1 cellular context compared by ENCODE assay signal in the genomic region with DNA sequence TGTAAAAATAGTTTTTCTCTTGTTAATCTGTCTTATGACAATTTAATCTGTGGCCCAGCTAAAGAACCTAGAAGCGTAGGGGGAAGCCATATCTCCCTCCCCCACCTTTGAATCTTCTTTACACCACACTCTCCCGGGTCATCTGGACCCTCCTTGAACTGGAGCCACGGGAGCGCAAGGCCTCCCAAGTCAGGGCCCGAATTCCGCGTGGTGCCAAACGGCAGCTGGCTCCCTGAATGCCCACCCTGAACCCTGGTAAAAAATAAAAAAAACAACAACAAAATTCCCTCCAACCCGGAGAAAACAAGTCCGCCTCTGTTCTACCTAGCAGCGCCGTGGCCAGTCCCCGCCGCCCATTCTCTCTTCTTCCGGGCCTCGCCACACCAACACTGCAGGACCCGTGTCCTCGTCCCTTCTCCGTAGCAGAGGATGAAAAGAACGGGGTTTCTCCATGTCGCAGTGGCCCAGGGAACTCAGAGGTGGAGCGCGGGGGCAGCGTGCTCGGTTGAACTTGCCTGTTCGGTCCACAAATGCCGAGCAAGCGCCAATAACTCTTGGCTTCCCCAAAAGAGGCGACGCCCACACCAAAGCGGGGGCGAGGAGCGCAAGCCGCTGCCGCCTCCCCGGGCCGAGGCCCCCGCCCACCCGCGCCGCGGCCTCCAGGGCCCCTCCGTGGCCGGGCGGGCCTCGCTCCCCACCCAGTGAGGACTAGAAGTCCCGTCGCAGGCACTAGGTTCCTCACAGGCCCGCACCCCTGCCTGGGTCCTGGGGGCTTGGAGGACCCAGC.
TF ChIP-seq lines count a peak whose summit lies in the region.

No MANE protein-coding gene starts in this region.

TF ChIP-seq in GM12878, 131 proteins besides CTCF, POLR2A, EP300 and RAD21:
- TF ChIP-seq, protein P1, sequence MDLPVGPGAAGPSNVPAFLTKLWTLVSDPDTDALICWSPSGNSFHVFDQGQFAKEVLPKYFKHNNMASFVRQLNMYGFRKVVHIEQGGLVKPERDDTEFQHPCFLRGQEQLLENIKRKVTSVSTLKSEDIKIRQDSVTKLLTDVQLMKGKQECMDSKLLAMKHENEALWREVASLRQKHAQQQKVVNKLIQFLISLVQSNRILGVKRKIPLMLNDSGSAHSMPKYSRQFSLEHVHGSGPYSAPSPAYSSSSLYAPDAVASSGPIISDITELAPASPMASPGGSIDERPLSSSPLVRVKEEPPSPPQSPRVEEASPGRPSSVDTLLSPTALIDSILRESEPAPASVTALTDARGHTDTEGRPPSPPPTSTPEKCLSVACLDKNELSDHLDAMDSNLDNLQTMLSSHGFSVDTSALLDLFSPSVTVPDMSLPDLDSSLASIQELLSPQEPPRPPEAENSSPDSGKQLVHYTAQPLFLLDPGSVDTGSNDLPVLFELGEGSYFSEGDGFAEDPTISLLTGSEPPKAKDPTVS (IDR thresholded peaks at IDR 0.05; ENCODE audit: low read depth, low read length), result no peak
- TF ChIP-seq, protein P2, sequence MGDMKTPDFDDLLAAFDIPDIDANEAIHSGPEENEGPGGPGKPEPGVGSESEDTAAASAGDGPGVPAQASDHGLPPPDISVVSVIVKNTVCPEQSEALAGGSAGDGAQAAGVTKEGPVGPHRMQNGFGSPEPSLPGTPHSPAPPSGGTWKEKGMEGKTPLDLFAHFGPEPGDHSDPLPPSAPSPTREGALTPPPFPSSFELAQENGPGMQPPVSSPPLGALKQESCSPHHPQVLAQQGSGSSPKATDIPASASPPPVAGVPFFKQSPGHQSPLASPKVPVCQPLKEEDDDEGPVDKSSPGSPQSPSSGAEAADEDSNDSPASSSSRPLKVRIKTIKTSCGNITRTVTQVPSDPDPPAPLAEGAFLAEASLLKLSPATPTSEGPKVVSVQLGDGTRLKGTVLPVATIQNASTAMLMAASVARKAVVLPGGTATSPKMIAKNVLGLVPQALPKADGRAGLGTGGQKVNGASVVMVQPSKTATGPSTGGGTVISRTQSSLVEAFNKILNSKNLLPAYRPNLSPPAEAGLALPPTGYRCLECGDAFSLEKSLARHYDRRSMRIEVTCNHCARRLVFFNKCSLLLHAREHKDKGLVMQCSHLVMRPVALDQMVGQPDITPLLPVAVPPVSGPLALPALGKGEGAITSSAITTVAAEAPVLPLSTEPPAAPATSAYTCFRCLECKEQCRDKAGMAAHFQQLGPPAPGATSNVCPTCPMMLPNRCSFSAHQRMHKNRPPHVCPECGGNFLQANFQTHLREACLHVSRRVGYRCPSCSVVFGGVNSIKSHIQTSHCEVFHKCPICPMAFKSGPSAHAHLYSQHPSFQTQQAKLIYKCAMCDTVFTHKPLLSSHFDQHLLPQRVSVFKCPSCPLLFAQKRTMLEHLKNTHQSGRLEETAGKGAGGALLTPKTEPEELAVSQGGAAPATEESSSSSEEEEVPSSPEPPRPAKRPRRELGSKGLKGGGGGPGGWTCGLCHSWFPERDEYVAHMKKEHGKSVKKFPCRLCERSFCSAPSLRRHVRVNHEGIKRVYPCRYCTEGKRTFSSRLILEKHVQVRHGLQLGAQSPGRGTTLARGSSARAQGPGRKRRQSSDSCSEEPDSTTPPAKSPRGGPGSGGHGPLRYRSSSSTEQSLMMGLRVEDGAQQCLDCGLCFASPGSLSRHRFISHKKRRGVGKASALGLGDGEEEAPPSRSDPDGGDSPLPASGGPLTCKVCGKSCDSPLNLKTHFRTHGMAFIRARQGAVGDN (IDR thresholded peaks at IDR 0.05), result no peak
- TF ChIP-seq EGR1 (IDR thresholded peaks at IDR 0.05; ENCODE audit: borderline replicate concordance in 1 of 2, low read depth in 2 of 2, low read length in 2 of 2), result peak in 1 of 2 experiments; percentile 97; a peak in 2 of 3 replicates
